1 cellular context compared by ENCODE assay signal in the genomic region with DNA sequence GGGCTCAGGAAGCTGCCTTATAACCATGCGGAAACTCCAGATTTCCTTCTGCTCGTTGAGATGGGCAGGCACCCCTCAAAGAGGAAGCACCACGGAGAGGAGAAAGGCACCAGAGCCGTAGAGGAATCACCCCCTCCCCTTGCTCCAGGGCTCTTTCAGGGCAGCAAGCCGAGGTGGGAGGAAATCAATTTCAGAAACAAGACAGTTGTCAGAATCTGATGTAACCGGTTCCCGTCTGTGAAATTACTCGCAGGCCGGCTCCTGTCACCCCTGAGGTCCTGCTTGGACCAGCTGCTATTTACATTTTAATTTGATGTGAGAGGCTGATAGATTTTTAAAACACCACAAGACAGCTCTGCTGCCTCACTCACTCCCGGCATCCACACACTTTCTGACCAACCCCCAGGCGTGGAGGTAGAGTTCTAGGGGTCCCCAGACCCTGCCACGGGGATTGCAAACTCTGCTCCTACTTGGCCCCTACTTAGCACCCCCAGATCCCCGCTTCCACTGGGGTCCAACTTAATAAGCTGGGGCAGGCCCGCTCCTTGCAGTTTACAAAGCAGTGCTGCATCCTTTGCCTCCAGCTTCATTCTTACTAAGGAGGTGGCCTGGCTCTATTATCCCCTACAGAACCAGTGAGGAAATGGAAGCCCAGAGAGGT.
TF ChIP-seq lines count a peak whose summit lies in the region.

No MANE protein-coding gene starts in this region.

TF ChIP-seq in SK-N-SH, 30 proteins besides CTCF, POLR2A, EP300 and RAD21:
- TF ChIP-seq GATA2 (CRISPR knock-in tag; IDR thresholded peaks at IDR 0.05) (peak; percentile 81), TCF12 (IDR thresholded peaks at IDR 0.05) (no peak), NRF1 (IDR thresholded peaks at IDR 0.05; ENCODE audit: low read depth, low read length) (no peak), NFIC (IDR thresholded peaks at IDR 0.05; ENCODE audit: borderline replicate concordance) (no peak), RXRA (IDR thresholded peaks at IDR 0.05; ENCODE audit: borderline replicate concordance, low read depth) (no peak), TAF1 (IDR thresholded peaks at IDR 0.05; ENCODE audit: borderline replicate concordance, low read depth, low read length) (no peak), RFX5 (IDR thresholded peaks at IDR 0.05; ENCODE audit: low read length) (no peak), FOSL2 (IDR thresholded peaks at IDR 0.05; ENCODE audit: borderline replicate concordance, low read depth) (no peak), SMC3 (IDR thresholded peaks at IDR 0.05; ENCODE audit: low read depth, low read length) (no peak), RCOR1 (IDR thresholded peaks at IDR 0.05; ENCODE audit: low read length) (peak; percentile 63), MXI1 (IDR thresholded peaks at IDR 0.05; ENCODE audit: low read depth, low read length) (peak; percentile 66; the same call in 1 of the 2 replicates), ELF1 (IDR thresholded peaks at IDR 0.05) (no peak), EZH2phosphoT487 (IDR thresholded peaks at IDR 0.05; ENCODE audit: borderline replicate concordance, low read depth) (no peak), POLR2AphosphoS5 (IDR thresholded peaks at IDR 0.05; ENCODE audit: low read depth, low read length) (no peak), YY1 (IDR thresholded peaks at IDR 0.05; ENCODE audit: low read depth) (no peak), SIN3A (IDR thresholded peaks at IDR 0.05; ENCODE audit: borderline replicate concordance, low read depth, low read length) (no peak), MEF2A (IDR thresholded peaks at IDR 0.05; ENCODE audit: borderline replicate concordance, low read depth) (no peak), CHD2 (IDR thresholded peaks at IDR 0.05; ENCODE audit: low read length, partially characterized antibody) (peak; percentile 47), JUND (IDR thresholded peaks at IDR 0.05) (no peak), FOXJ3 (CRISPR knock-in tag; IDR thresholded peaks at IDR 0.05) (peak; percentile 52; the same call in 1 of the 2 replicates), GABPA (IDR thresholded peaks at IDR 0.05; ENCODE audit: low read depth) (no peak), FOXM1 (IDR thresholded peaks at IDR 0.05; ENCODE audit: low read depth) (no peak), TEAD4 (IDR thresholded peaks at IDR 0.05; ENCODE audit: borderline replicate concordance, insufficient read depth) (no peak)
- TF ChIP-seq, protein P1, sequence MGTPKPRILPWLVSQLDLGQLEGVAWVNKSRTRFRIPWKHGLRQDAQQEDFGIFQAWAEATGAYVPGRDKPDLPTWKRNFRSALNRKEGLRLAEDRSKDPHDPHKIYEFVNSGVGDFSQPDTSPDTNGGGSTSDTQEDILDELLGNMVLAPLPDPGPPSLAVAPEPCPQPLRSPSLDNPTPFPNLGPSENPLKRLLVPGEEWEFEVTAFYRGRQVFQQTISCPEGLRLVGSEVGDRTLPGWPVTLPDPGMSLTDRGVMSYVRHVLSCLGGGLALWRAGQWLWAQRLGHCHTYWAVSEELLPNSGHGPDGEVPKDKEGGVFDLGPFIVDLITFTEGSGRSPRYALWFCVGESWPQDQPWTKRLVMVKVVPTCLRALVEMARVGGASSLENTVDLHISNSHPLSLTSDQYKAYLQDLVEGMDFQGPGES (IDR thresholded peaks at IDR 0.05; ENCODE audit: low read depth, low read length), result no peak
- TF ChIP-seq, protein P2, sequence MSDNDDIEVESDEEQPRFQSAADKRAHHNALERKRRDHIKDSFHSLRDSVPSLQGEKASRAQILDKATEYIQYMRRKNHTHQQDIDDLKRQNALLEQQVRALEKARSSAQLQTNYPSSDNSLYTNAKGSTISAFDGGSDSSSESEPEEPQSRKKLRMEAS (IDR thresholded peaks at IDR 0.05; ENCODE audit: low read depth), result no peak
- TF ChIP-seq, protein P3, sequence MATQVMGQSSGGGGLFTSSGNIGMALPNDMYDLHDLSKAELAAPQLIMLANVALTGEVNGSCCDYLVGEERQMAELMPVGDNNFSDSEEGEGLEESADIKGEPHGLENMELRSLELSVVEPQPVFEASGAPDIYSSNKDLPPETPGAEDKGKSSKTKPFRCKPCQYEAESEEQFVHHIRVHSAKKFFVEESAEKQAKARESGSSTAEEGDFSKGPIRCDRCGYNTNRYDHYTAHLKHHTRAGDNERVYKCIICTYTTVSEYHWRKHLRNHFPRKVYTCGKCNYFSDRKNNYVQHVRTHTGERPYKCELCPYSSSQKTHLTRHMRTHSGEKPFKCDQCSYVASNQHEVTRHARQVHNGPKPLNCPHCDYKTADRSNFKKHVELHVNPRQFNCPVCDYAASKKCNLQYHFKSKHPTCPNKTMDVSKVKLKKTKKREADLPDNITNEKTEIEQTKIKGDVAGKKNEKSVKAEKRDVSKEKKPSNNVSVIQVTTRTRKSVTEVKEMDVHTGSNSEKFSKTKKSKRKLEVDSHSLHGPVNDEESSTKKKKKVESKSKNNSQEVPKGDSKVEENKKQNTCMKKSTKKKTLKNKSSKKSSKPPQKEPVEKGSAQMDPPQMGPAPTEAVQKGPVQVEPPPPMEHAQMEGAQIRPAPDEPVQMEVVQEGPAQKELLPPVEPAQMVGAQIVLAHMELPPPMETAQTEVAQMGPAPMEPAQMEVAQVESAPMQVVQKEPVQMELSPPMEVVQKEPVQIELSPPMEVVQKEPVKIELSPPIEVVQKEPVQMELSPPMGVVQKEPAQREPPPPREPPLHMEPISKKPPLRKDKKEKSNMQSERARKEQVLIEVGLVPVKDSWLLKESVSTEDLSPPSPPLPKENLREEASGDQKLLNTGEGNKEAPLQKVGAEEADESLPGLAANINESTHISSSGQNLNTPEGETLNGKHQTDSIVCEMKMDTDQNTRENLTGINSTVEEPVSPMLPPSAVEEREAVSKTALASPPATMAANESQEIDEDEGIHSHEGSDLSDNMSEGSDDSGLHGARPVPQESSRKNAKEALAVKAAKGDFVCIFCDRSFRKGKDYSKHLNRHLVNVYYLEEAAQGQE (IDR thresholded peaks at IDR 0.05; ENCODE audit: low read depth, low read length), result no peak
- TF ChIP-seq, protein P4, sequence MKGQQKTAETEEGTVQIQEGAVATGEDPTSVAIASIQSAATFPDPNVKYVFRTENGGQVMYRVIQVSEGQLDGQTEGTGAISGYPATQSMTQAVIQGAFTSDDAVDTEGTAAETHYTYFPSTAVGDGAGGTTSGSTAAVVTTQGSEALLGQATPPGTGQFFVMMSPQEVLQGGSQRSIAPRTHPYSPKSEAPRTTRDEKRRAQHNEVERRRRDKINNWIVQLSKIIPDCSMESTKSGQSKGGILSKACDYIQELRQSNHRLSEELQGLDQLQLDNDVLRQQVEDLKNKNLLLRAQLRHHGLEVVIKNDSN (IDR thresholded peaks at IDR 0.05; ENCODE audit: borderline replicate concordance, low read depth), result no peak
- TF ChIP-seq, protein P5, sequence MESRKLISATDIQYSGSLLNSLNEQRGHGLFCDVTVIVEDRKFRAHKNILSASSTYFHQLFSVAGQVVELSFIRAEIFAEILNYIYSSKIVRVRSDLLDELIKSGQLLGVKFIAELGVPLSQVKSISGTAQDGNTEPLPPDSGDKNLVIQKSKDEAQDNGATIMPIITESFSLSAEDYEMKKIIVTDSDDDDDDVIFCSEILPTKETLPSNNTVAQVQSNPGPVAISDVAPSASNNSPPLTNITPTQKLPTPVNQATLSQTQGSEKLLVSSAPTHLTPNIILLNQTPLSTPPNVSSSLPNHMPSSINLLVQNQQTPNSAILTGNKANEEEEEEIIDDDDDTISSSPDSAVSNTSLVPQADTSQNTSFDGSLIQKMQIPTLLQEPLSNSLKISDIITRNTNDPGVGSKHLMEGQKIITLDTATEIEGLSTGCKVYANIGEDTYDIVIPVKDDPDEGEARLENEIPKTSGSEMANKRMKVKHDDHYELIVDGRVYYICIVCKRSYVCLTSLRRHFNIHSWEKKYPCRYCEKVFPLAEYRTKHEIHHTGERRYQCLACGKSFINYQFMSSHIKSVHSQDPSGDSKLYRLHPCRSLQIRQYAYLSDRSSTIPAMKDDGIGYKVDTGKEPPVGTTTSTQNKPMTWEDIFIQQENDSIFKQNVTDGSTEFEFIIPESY (IDR thresholded peaks at IDR 0.05; ENCODE audit: borderline replicate concordance, low read depth), result no peak
- TF ChIP-seq, protein P6, sequence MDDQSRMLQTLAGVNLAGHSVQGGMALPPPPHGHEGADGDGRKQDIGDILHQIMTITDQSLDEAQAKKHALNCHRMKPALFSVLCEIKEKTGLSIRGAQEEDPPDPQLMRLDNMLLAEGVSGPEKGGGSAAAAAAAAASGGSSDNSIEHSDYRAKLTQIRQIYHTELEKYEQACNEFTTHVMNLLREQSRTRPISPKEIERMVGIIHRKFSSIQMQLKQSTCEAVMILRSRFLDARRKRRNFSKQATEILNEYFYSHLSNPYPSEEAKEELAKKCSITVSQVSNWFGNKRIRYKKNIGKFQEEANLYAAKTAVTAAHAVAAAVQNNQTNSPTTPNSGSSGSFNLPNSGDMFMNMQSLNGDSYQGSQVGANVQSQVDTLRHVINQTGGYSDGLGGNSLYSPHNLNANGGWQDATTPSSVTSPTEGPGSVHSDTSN (IDR thresholded peaks at IDR 0.05), result no peak
- TF ChIP-seq, protein P7, sequence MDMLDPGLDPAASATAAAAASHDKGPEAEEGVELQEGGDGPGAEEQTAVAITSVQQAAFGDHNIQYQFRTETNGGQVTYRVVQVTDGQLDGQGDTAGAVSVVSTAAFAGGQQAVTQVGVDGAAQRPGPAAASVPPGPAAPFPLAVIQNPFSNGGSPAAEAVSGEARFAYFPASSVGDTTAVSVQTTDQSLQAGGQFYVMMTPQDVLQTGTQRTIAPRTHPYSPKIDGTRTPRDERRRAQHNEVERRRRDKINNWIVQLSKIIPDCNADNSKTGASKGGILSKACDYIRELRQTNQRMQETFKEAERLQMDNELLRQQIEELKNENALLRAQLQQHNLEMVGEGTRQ (IDR thresholded peaks at IDR 0.05; ENCODE audit: borderline replicate concordance, low read depth, low read length), result no peak
